In genomic region chr9:24900179-24900578, GRCh38 we compare ENCODE assay signal across 36 cellular contexts.
"Had no signal": no experiment of that assay in that cellular context is flagged by ENCODE, and none has a peak within 500 bp of the region (broad histone marks: within the 10 kb centered on the region; RNA-seq: fewer than 3 reads in every experiment).

No MANE protein-coding gene starts in this region.

- H3K27ac ChIP-seq: KMS-11 had no signal

- H3K4me2 ChIP-seq: KMS-11 had no signal

- H3K4me3 ChIP-seq: MG63 had no signal

- H3K27me3 ChIP-seq: MG63 had no signal

- DNase-seq: Karpas-422, Kasumi-1, KG1, MG63, MM.1S, MV-4-11, NCI-H1048, NCI-H1092, NCI-H1092 treated with DMSO at 0.1 percent for 48 hours, NCI-H1105, NCI-H1105 treated with DMSO at 0.1 percent for 48 hours, NCI-H1417, NCI-H1417 treated with DMSO at 0.1 percent for 48 hours, NCI-H1436, NCI-H1436 treated with DMSO at 0.1 percent for 48 hours, NCI-H146, NCI-H1694, NCI-H1694 treated with DMSO at 0.1 percent for 48 hours, NCI-H187, NCI-H187 treated with DMSO at 0.1 percent for 48 hours, NCI-H1930, NCI-H2029, NCI-H2029 treated with DMSO at 0.1 percent for 48 hours, NCI-H2081, NCI-H2081 treated with DMSO at 0.1 percent for 48 hours, NCI-H2107, NCI-H2171, NCI-H2171 treated with DMSO at 0.1 percent for 48 hours, NCI-H2227 treated with DMSO at 0.1 percent for 48 hours, NCI-H226, NCI-H345, NCI-H446, NCI-H446 treated with DMSO at 0.1 percent for 48 hours, NCI-H510A, NCI-H510A treated with DMSO at 0.1 percent for 48 hours had no signal

- H3K9ac ChIP-seq: KMS-11 had no signal

- H3K36me3 ChIP-seq: MG63 had no signal

- H3K9me3 ChIP-seq: MG63 had no signal
